ENCODE assay signal across 10 cellular contexts in the genomic region with DNA sequence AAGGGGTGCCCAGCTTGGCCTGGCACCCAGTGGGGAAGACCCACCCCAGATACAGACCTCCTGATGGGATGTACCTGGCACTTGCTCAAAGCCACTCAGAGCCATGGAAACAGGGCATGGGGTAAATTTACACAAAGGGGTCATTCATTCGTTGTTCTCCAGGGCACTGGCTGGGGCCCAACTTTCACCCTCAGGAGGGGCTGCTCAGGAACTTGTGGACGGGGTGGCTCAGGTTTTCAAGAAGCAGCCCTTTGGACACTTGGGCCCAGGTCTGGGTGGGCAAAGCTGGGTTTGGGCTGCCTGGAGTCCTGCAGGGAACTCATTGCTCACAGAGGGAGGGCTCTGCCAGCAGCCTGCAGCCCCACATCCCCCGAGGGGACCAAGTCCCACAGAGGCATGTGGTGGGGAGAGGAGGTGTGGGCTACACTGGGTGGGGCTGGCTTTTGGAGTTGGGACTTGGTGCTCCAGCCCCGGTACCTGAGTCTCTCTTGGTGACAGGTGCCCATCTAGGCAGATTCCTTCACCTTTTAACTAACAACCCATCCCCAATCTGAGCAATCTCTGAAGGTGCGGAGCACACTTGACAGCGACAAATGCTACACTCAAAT.
DNase-seq lines count a peak whose midpoint lies in the region; ATAC-seq and TF ChIP-seq lines count a peak whose summit lies in the region.
"Had no signal": no experiment of that assay in that cellular context is flagged by ENCODE, and none has a peak within 500 bp of the region (broad histone marks: within the 10 kb centered on the region; RNA-seq: fewer than 3 reads in every experiment).

No MANE protein-coding gene starts in this region.

- peaks cover 6% of the 10 kb centered on the region for H3K4me1 Mint-ChIP-seq in CD8-positive, alpha-beta T cell (ENCODE audit: low read depth)

- H3K27me3 ChIP-seq in iPS-18a (ENCODE audit: control insufficient read depth, insufficient read depth, low read length) (peaks cover 43% of the 10 kb centered on the region), skeletal muscle satellite cell (ENCODE audit: control insufficient read depth, insufficient read depth, low read length) (peaks cover 4% of the 10 kb centered on the region)
- H3K27me3 ChIP-seq in CD8-positive, alpha-beta T cell (ENCODE audit: insufficient read depth, low read length): no peaks in the 10 kb centered on the region

- H3K9me3 ChIP-seq in iPS-18a (ENCODE audit: control insufficient read depth, low read depth, low read length): peaks cover 6% of the 10 kb centered on the region
- no peaks in the 10 kb centered on the region for H3K9me3 ChIP-seq in skeletal muscle satellite cell (replicated peaks; ENCODE audit: low read length)
- H3K9me3 ChIP-seq in CD8-positive, alpha-beta T cell (ENCODE audit: low read length): no peaks in the 10 kb centered on the region

- H3K36me3 ChIP-seq in iPS-18a (ENCODE audit: control insufficient read depth, low read depth, low read length) (no peaks in the 10 kb centered on the region), skeletal muscle satellite cell (ENCODE audit: insufficient read depth, low read length) (no peaks in the 10 kb centered on the region)
- no peaks in the 10 kb centered on the region for H3K36me3 ChIP-seq in CD8-positive, alpha-beta T cell (ENCODE audit: insufficient read depth, low read length)

- no peak overlapping the region for H3K4me3 Mint-ChIP-seq in CD8-positive, alpha-beta T cell

- POLR2A ChIA-PET in CD8-positive, alpha-beta T cell (lab: Charles Lee): no interaction called here

- H3K4me1 ChIP-seq in iPS-18a (ENCODE audit: control insufficient read depth, low read depth, low read length): peaks cover 7% of the 10 kb centered on the region
- peaks cover 10% of the 10 kb centered on the region for H3K4me1 ChIP-seq in skeletal muscle satellite cell (ENCODE audit: control insufficient read depth, insufficient read depth, low read length)
- H3K4me1 ChIP-seq in CD8-positive, alpha-beta T cell (ENCODE audit: insufficient read depth, low read length): no peaks in the 10 kb centered on the region

- TF ChIP-seq CTCF in CD8-positive, alpha-beta T cell (IDR thresholded peaks at IDR 0.05): no peak

- H3K27ac Mint-ChIP-seq in CD8-positive, alpha-beta T cell: no peak overlapping the region
- H3K27ac Mint-ChIP-seq: naive thymus-derived CD8-positive, alpha-beta T cell; T-cell had no signal

- H3K9ac ChIP-seq in iPS-18a (ENCODE audit: low read length): no peak overlapping the region
- peak overlapping the region; percentile 82 for H3K9ac ChIP-seq in skeletal muscle satellite cell (ENCODE audit: low read depth, low read length)

- peak overlapping the region; percentile 88 for H3K4me2 ChIP-seq in skeletal muscle satellite cell (ENCODE audit: low read length)

- H3K27ac ChIP-seq in iPS-18a (ENCODE audit: low read length): no peak overlapping the region
- no peak overlapping the region for H3K27ac ChIP-seq in CD8-positive, alpha-beta T cell (ENCODE audit: low read depth, low read length)

- peak overlapping the region; percentile 53 for H3K4me3 ChIP-seq in iPS-18a (ENCODE audit: low read length)
- H3K4me3 ChIP-seq in skeletal muscle satellite cell (ENCODE audit: low read length): no peak overlapping the region
- H3K4me3 ChIP-seq in CD8-positive, alpha-beta T cell (ENCODE audit: low read depth, low read length): no peak overlapping the region

- CTCF ChIA-PET in CD8-positive, alpha-beta T cell (lab: Charles Lee): no interaction called here

- in situ Hi-C loops in SK-MEL-5 (cut with HindIII; ENCODE audit: low pct_unique_long_range_greater_than_20kb, low sequenced_read_pairs): no loop called here

- no peaks in the 10 kb centered on the region for H3K36me3 Mint-ChIP-seq in CD8-positive, alpha-beta T cell
- H3K36me3 Mint-ChIP-seq: naive thymus-derived CD8-positive, alpha-beta T cell; T-cell had no signal

- no peak for ATAC-seq in CD8-positive, alpha-beta T cell
- ATAC-seq: naive thymus-derived CD8-positive, alpha-beta T cell; T-cell had no signal

- H3K27me3 Mint-ChIP-seq in CD8-positive, alpha-beta T cell (ENCODE audit: low read depth): peaks cover 33% of the 10 kb centered on the region

- DNase-seq in NCI-H146 (lab: John Stamatoyannopoulos, UW) (peak; percentile 50), NCI-H146 treated with DMSO at 0.1 percent for 48 hours (lab: John Stamatoyannopoulos, UW; ENCODE audit: unreplicated experiment) (no peak), SK-MEL-5 (ENCODE audit: low read depth, low spot score) (peak; percentile 14), KG1 (lab: John Stamatoyannopoulos, UW) (no peak), mucosa of gallbladder (ENCODE audit: low spot score) (no peak)
- DNase-seq in CD8-positive, alpha-beta T cell: no peak
- DNase-seq: naive thymus-derived CD8-positive, alpha-beta T cell; T-cell had no signal

- intact Hi-C loops in CD8-positive, alpha-beta T cell (cut with DNase I, micrococcal nuclease): no loop called here

- H3K9me3 Mint-ChIP-seq in CD8-positive, alpha-beta T cell: no peaks in the 10 kb centered on the region
- H3K9me3 Mint-ChIP-seq: naive thymus-derived CD8-positive, alpha-beta T cell; T-cell had no signal

Comparison
In these comparisons a context has a peak if more than half of its experiments do, and no peak if none do; other contexts are left out.
1. DNase-seq: peak in NCI-H146 (single experiment) and SK-MEL-5 (single experiment); none in NCI-H146 treated with DMSO at 0.1 percent for 48 hours (single experiment), KG1 (single experiment), CD8-positive, alpha-beta T cell (0 of 7) and mucosa of gallbladder (single experiment).